In the genomic region with DNA sequence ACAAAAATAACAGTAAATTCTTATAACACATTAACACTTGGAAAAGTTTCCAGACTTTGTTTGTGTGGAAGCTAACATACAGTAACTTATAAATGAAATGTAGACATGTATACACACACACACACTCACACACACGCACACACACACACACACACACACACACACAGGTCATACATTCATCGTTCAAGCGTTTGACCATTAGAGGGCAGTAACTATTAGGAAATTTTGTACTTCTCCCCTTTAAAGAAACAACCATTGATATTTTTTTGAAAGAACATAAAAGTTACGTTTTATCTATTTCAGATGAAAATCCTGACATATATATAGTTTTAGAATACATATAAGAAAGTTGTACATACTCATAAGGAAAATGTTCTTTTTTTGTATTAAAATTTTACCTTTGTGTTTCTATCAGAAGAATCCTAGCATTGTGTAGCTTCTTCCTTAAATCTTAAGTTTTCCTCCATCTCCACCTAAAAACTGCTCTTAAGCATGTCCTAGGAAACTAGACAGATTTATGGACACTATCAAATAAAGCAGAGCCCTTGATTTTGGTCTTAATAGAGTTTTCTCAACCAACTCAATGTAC, we compare ENCODE assay signal across 10 cellular contexts. TPM values are rescaled to one million over a fixed set of nuclear protein-coding genes. Genes with fewer than 3 reads are reported as not detected.
DNase-seq lines count a peak whose midpoint lies in the region; ATAC-seq and TF ChIP-seq lines count a peak whose summit lies in the region.
"Had no signal": no experiment of that assay in that cellular context is flagged by ENCODE, and none has a peak within 500 bp of the region (broad histone marks: within the 10 kb centered on the region; RNA-seq: fewer than 3 reads in every experiment).

No MANE protein-coding gene starts in this region.

- ATAC-seq in HG02938 (IDR thresholded peaks at IDR 0.05; ENCODE audit: unreplicated experiment): peak; percentile 73
- ATAC-seq in natural killer cell treated with Interleukin-12 subunit alpha and Interleukin-12 subunit beta and Interleukin-15 and Interleukin-18, amount 100 ng/mL, for 72 hours: no peak

- H3K36me3 ChIP-seq in breast epithelium (no peaks in the 10 kb centered on the region), Peyer's patch (no peaks in the 10 kb centered on the region)

- H3K27me3 ChIP-seq in breast epithelium (no peaks in the 10 kb centered on the region), Peyer's patch (no peaks in the 10 kb centered on the region)

- no peak overlapping the region for H3K27ac ChIP-seq in breast epithelium
- H3K27ac ChIP-seq in Peyer's patch: no peak overlapping the region

- H3K4me3 ChIP-seq in breast epithelium: no peak overlapping the region
- no peak overlapping the region for H3K4me3 ChIP-seq in Peyer's patch

- TF ChIP-seq POLR2A in breast epithelium (IDR thresholded peaks at IDR 0.05): no peak
- TF ChIP-seq POLR2A in Peyer's patch (IDR thresholded peaks at IDR 0.05): no peak

- H3K27me3 Mint-ChIP-seq in natural killer cell treated with Interleukin-12 subunit alpha and Interleukin-12 subunit beta and Interleukin-15 and Interleukin-18, amount 100 ng/mL, for 72 hours: no peaks in the 10 kb centered on the region
- H3K27me3 Mint-ChIP-seq: activated naive CD4-positive, alpha-beta T cell treated with anti-CD3 and anti-CD28 coated beads, Interleukin-2, amount 50 U/mL, for 24 hours; B cell had no signal

- peak in 2 of 3 donors; percentile 38 to 44 for TF ChIP-seq CTCF in breast epithelium (IDR thresholded peaks at IDR 0.05)
- TF ChIP-seq CTCF in Peyer's patch (IDR thresholded peaks at IDR 0.05): peak in 3 of 6 experiments; percentile 13 to 50 (median 44)

- intact Hi-C loops in breast epithelium (cut with DNase I; ENCODE audit: low total_unique reads): no loop called here

- H3K4me3 Mint-ChIP-seq in natural killer cell treated with Interleukin-12 subunit alpha and Interleukin-12 subunit beta and Interleukin-15 and Interleukin-18, amount 100 ng/mL, for 72 hours: no peak overlapping the region
- H3K4me3 Mint-ChIP-seq: activated naive CD4-positive, alpha-beta T cell treated with anti-CD3 and anti-CD28 coated beads, Interleukin-2, amount 50 U/mL, for 24 hours; B cell had no signal

- H3K4me1 ChIP-seq in breast epithelium: no peaks in the 10 kb centered on the region
- H3K4me1 ChIP-seq in Peyer's patch: no peaks in the 10 kb centered on the region

- no peak overlapping the region for H3K27ac Mint-ChIP-seq in natural killer cell treated with Interleukin-12 subunit alpha and Interleukin-12 subunit beta and Interleukin-15 and Interleukin-18, amount 100 ng/mL, for 72 hours
- H3K27ac Mint-ChIP-seq: activated naive CD4-positive, alpha-beta T cell treated with anti-CD3 and anti-CD28 coated beads, Interleukin-2, amount 50 U/mL, for 24 hours; B cell had no signal

- no peaks in the 10 kb centered on the region for H3K4me1 Mint-ChIP-seq in natural killer cell treated with Interleukin-12 subunit alpha and Interleukin-12 subunit beta and Interleukin-15 and Interleukin-18, amount 100 ng/mL, for 72 hours (ENCODE audit: low read depth in 2 of 2)
- H3K4me1 Mint-ChIP-seq: activated naive CD4-positive, alpha-beta T cell treated with anti-CD3 and anti-CD28 coated beads, Interleukin-2, amount 50 U/mL, for 24 hours; B cell had no signal

- H3K36me3 Mint-ChIP-seq in natural killer cell treated with Interleukin-12 subunit alpha and Interleukin-12 subunit beta and Interleukin-15 and Interleukin-18, amount 100 ng/mL, for 72 hours: no peaks in the 10 kb centered on the region
- H3K36me3 Mint-ChIP-seq: activated naive CD4-positive, alpha-beta T cell treated with anti-CD3 and anti-CD28 coated beads, Interleukin-2, amount 50 U/mL, for 24 hours had no signal

- no peaks in the 10 kb centered on the region for H3K9me3 Mint-ChIP-seq in natural killer cell treated with Interleukin-12 subunit alpha and Interleukin-12 subunit beta and Interleukin-15 and Interleukin-18, amount 100 ng/mL, for 72 hours

- H3K9me3 ChIP-seq in breast epithelium (no peaks in the 10 kb centered on the region), Peyer's patch (no peaks in the 10 kb centered on the region)

- DNase-seq in DMS 273 (lab: John Stamatoyannopoulos, UW; ENCODE audit: unreplicated experiment): peak; percentile 62
- DNase-seq in DMS 273 treated with DMSO at 0.1 percent for 48 hours (lab: John Stamatoyannopoulos, UW): no peak
- peak; percentile 1 for DNase-seq in NCI-H510A (lab: John Stamatoyannopoulos, UW)
- DNase-seq in breast epithelium (ENCODE audit: low spot score in 2 of 2): no peak
- peak; percentile 29 for DNase-seq in medulla oblongata (ENCODE audit: extremely low spot score)
- no peak for DNase-seq in Peyer's patch
- DNase-seq in natural killer cell treated with Interleukin-12 subunit alpha and Interleukin-12 subunit beta and Interleukin-15 and Interleukin-18, amount 100 ng/mL, for 72 hours (ENCODE audit: low spot score): no peak

RNA-seq across cellular contexts. Expression of a gene that starts 29.0 kb away (rescaled TPM):
- total RNA-seq in breast epithelium (1 to 10 TPM in 2 of 3 donors, under 1 TPM in 1; 0.66 to 8.0 (median 4.0) TPM), Peyer's patch (under 1 TPM in 1 of 4 donors, not detected in 3; 0.13 TPM)
- not detected for total RNA-seq in natural killer cell treated with Interleukin-12 subunit alpha and Interleukin-12 subunit beta and Interleukin-15 and Interleukin-18, amount 100 ng/mL, for 72 hours
- total RNA-seq: B cell had no signal

Comparison
In these comparisons a context has a peak if more than half of its experiments do, and no peak if none do; other contexts are left out.
1. DNase-seq: peak in DMS 273 (single experiment), NCI-H510A (single experiment) and medulla oblongata (single experiment); none in DMS 273 treated with DMSO at 0.1 percent for 48 hours (single experiment), breast epithelium (0 of 2), Peyer's patch (0 of 3) and natural killer cell treated with Interleukin-12 subunit alpha and Interleukin-12 subunit beta and Interleukin-15 and Interleukin-18, amount 100 ng/mL, for 72 hours (single experiment).